In genomic region chr1:19734472-19734999, GRCh38 we compare ENCODE assay signal across 13 cellular contexts.
DNase-seq lines count a peak whose midpoint lies in the region; ATAC-seq and TF ChIP-seq lines count a peak whose summit lies in the region.
"Had no signal": no experiment of that assay in that cellular context is flagged by ENCODE, and none has a peak within 500 bp of the region (broad histone marks: within the 10 kb centered on the region; RNA-seq: fewer than 3 reads in every experiment).

No MANE protein-coding gene starts in this region.

- H3K27ac ChIP-seq in right atrium auricular region (peak overlapping the region in 1 of 2 donors; percentile 53), caudate nucleus (ENCODE audit: low read depth, low read length) (peak overlapping the region; percentile 13), mesenchymal stem cell (ENCODE audit: low read length, poor library complexity, severe bottlenecking) (peak overlapping the region; percentile 18)

- no peak overlapping the region for H3K23ac ChIP-seq in mesenchymal stem cell (ENCODE audit: low read length in 2 of 2)

- H3K27me3 ChIP-seq in right atrium auricular region (no peaks in the 10 kb centered on the region), mesenchymal stem cell (ENCODE audit: control insufficient read depth in 1 of 2, insufficient read depth in 1 of 2, low read length in 2 of 2) (no peaks in the 10 kb centered on the region)

- intact Hi-C loops in Right ventricle myocardium superior (cut with DNase I): no loop called here

- H2BK12ac ChIP-seq in mesenchymal stem cell (ENCODE audit: low read length in 2 of 2): no peak overlapping the region

- no peak overlapping the region for H3K18ac ChIP-seq in mesenchymal stem cell (ENCODE audit: low read depth in 1 of 2, low read length in 2 of 2)

- no peak overlapping the region for H2AFZ ChIP-seq in mesenchymal stem cell (ENCODE audit: low read depth, low read length)

- H3K4me3 ChIP-seq in right atrium auricular region (no peak overlapping the region), mesenchymal stem cell (ENCODE audit: insufficient read depth in 1 of 2, low read depth in 1 of 2, low read length in 2 of 2) (no peak overlapping the region)

- 93% methylated on average over 8 of the region's 8 CpGs for WGBS in mesenchymal stem cell

- no peak overlapping the region for H3K4me2 ChIP-seq in mesenchymal stem cell (ENCODE audit: low read length, poor library complexity, severe bottlenecking)

- peaks cover 0 to 12% of the 10 kb centered on the region in 2 donors for H3K9me3 ChIP-seq in right atrium auricular region
- H3K9me3 ChIP-seq in mesenchymal stem cell (ENCODE audit: control insufficient read depth, low read length): peaks cover 18% of the 10 kb centered on the region

- no peak overlapping the region for H2BK15ac ChIP-seq in mesenchymal stem cell (ENCODE audit: low read depth, poor library complexity, severe bottlenecking)

- H2BK5ac ChIP-seq in mesenchymal stem cell (ENCODE audit: low read depth, low read length, poor library complexity, severe bottlenecking): no peak overlapping the region

- H3K79me1 ChIP-seq in mesenchymal stem cell (replicated peaks; ENCODE audit: low read length, poor library complexity, severe bottlenecking): no peaks in the 10 kb centered on the region

- H3K36me3 ChIP-seq in right atrium auricular region (no peaks in the 10 kb centered on the region), mesenchymal stem cell (ENCODE audit: control insufficient read depth in 1 of 2, insufficient read depth in 2 of 2, low read depth in 1 of 2, low read length in 2 of 2) (peaks cover 15 to 46% of the 10 kb centered on the region in 2 experiments)

- H3K14ac ChIP-seq in mesenchymal stem cell (ENCODE audit: low read length in 2 of 2): no peak overlapping the region

- no peak overlapping the region for H4K8ac ChIP-seq in mesenchymal stem cell (ENCODE audit: low read length)

- H3K9ac ChIP-seq in mesenchymal stem cell (ENCODE audit: low read length): peak overlapping the region; percentile 2

- H3K4ac ChIP-seq in mesenchymal stem cell (ENCODE audit: low read depth in 1 of 2, low read length in 2 of 2): no peak overlapping the region

- no peak for TF ChIP-seq CTCF in right atrium auricular region (IDR thresholded peaks at IDR 0.05)

- DNase-seq in Right ventricle myocardium superior (peak; percentile 50), right atrium auricular region (ENCODE audit: low spot score) (no peak), caudate nucleus (lab: John Stamatoyannopoulos, UW) (no peak), mesenchymal stem cell (no peak), globus pallidus (ENCODE audit: low spot score) (no peak)
- DNase-seq in activated CD8-positive, alpha-beta memory T cell treated with anti-CD3 and anti-CD28 coated beads, Interleukin-2, amount 50 U/mL, for 4 hours: no peak
- DNase-seq: activated T-cell treated with anti-CD3 and anti-CD28 coated beads, Interleukin-2, amount 50 U/mL, for 72 hours; effector memory CD8-positive, alpha-beta T cell; Karpas-422; mammary epithelial cell; NCI-H2081 treated with DMSO at 0.1 percent for 48 hours had no signal

- ATAC-seq in Right ventricle myocardium superior (ENCODE audit: poor library complexity) (peak; percentile 43), HG02973 (IDR thresholded peaks at IDR 0.05; ENCODE audit: unreplicated experiment) (no peak), GM21723 (IDR thresholded peaks at IDR 0.05; ENCODE audit: unreplicated experiment) (no peak)
- ATAC-seq: activated T-cell treated with anti-CD3 and anti-CD28 coated beads, Interleukin-2, amount 50 U/mL, for 72 hours; effector memory CD8-positive, alpha-beta T cell had no signal

- no peak overlapping the region for H4K91ac ChIP-seq in mesenchymal stem cell (ENCODE audit: low read length)

- peaks cover 0 to 23% of the 10 kb centered on the region in 2 donors for H3K4me1 ChIP-seq in right atrium auricular region
- H3K4me1 ChIP-seq in mesenchymal stem cell (ENCODE audit: control insufficient read depth, insufficient read depth, low read depth, low read length): peaks cover 32% of the 10 kb centered on the region

- H2AK5ac ChIP-seq in mesenchymal stem cell (ENCODE audit: low read length, severe bottlenecking): no peak overlapping the region

- H2BK120ac ChIP-seq in mesenchymal stem cell (ENCODE audit: low read depth, low read length): no peak overlapping the region
